16 cellular contexts compared by ENCODE assay signal in the genomic region with DNA sequence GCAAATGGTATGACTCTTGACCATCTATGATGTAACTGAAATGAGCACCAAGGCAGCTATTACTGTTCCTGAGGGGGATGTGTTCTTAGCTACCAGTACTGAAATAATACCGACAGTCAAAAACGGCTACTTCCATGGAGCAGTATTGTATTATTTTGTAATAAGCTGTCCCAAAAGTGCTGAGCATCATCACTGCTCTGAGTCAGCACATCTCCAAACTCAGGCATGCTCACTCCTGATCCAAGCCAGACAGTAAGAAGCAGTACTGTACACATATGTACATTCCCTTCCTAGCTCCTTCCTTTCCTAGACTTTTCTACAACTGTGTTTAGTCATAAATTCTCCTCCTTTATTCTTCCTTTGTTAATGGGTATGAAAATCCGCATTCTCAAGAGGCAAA. TPM values are rescaled to one million over a fixed set of nuclear protein-coding genes. Genes with fewer than 3 reads are reported as not detected.
A peak's percentile ranks its signal among the peaks of the same experiment; 100 is the strongest.
DNase-seq lines count a peak whose midpoint lies in the region; ATAC-seq, FAIRE-seq and TF ChIP-seq lines count a peak whose summit lies in the region.
"Had no signal": no experiment of that assay in that cellular context is flagged by ENCODE, and none has a peak within 500 bp of the region (broad histone marks: within the 10 kb centered on the region; RNA-seq: fewer than 3 reads in every experiment).

No MANE protein-coding gene starts in this region.

- no peak for FAIRE-seq in astrocyte (lab: Jason Lieb, UNC)
- FAIRE-seq: D721Med had no signal

- no peak for DNase-seq in activated T-cell treated with anti-CD3 and anti-CD28 coated beads, Interleukin-2, amount 50 U/mL, for 24 hours
- no peak for DNase-seq in activated T-cell treated with anti-CD3 and anti-CD28 coated beads, Interleukin-2, amount 50 U/mL, for 4 hours
- peak; percentile 31 for DNase-seq in astrocyte (ENCODE audit: low read depth)
- DNase-seq in foreskin fibroblast, result peak; percentile 48 to 75
- DNase-seq in stimulated activated naive CD8-positive, alpha-beta T cell treated with anti-CD3 and anti-CD28 coated beads, Interleukin-15, amount 100 ng/mL, for 72 hours, result no peak
- no peak for DNase-seq in NCI-H1092 treated with DMSO at 0.1 percent for 48 hours (lab: John Stamatoyannopoulos, UW)
- no peak for DNase-seq in NCI-H2081 (lab: John Stamatoyannopoulos, UW)
- no peak for DNase-seq in SHP77 (lab: John Stamatoyannopoulos, UW)
- DNase-seq: activated CD4-positive, alpha-beta T cell treated with anti-CD3 and anti-CD28 coated beads for 36 hours; endodermal cell; NCI-H1092; NCI-H2227 treated with DMSO at 0.1 percent for 48 hours had no signal

- no peak overlapping the region for H3K27ac ChIP-seq in astrocyte (ENCODE audit: low read depth, low read length)
- H3K27ac ChIP-seq: thoracic aorta had no signal

- peaks cover 91% of the 10 kb centered on the region for H3K79me2 ChIP-seq in astrocyte (ENCODE audit: insufficient read depth, low read length)

- no peak overlapping the region for H3K9ac ChIP-seq in astrocyte (ENCODE audit: low read length)

- H3K4me1 ChIP-seq in astrocyte (ENCODE audit: insufficient read depth, low read length), result no peaks in the 10 kb centered on the region

- no peak overlapping the region for H2AFZ ChIP-seq in astrocyte (ENCODE audit: low read depth, low read length)

- H3K27me3 Mint-ChIP-seq in activated T-cell treated with anti-CD3 and anti-CD28 coated beads, Interleukin-2, amount 50 U/mL, for 24 hours, result no peaks in the 10 kb centered on the region
- H3K27me3 Mint-ChIP-seq in activated T-cell treated with anti-CD3 and anti-CD28 coated beads, Interleukin-2, amount 50 U/mL, for 4 hours (ENCODE audit: low read depth), result no peaks in the 10 kb centered on the region
- no peaks in the 10 kb centered on the region for H3K27me3 Mint-ChIP-seq in astrocyte (ENCODE audit: low read depth, unreplicated experiment)
- H3K27me3 Mint-ChIP-seq in stimulated activated naive CD8-positive, alpha-beta T cell treated with anti-CD3 and anti-CD28 coated beads, Interleukin-15, amount 100 ng/mL, for 72 hours, result no peaks in the 10 kb centered on the region
- H3K27me3 Mint-ChIP-seq: activated CD4-positive, alpha-beta T cell treated with anti-CD3 and anti-CD28 coated beads for 36 hours had no signal

- H3K36me3 ChIP-seq in astrocyte (ENCODE audit: insufficient read depth, low read length), result no peaks in the 10 kb centered on the region
- H3K36me3 ChIP-seq: thoracic aorta had no signal

- H3K4me3 ChIP-seq in astrocyte (ENCODE audit: insufficient read depth, low read depth, low read length) (no peak overlapping the region), foreskin fibroblast (ENCODE audit: low read depth in 1 of 2, low read length in 2 of 2) (no peak overlapping the region)
- H3K4me3 ChIP-seq: lung, thoracic aorta had no signal

- no peaks in the 10 kb centered on the region for H3K27me3 ChIP-seq in astrocyte (ENCODE audit: insufficient read depth, low read length)

- peak overlapping the region; percentile 67 for H3K27ac Mint-ChIP-seq in activated T-cell treated with anti-CD3 and anti-CD28 coated beads, Interleukin-2, amount 50 U/mL, for 24 hours
- peak overlapping the region; percentile 71 for H3K27ac Mint-ChIP-seq in astrocyte (ENCODE audit: unreplicated experiment)
- peak overlapping the region; percentile 19 to 87 for H3K27ac Mint-ChIP-seq in stimulated activated naive CD8-positive, alpha-beta T cell treated with anti-CD3 and anti-CD28 coated beads, Interleukin-15, amount 100 ng/mL, for 72 hours
- H3K27ac Mint-ChIP-seq: endodermal cell had no signal

- no peak for TF ChIP-seq CTCF in astrocyte (IDR thresholded peaks at IDR 0.05; ENCODE audit: insufficient read depth, low read depth, low read length)
- no peak for TF ChIP-seq CTCF in foreskin fibroblast (IDR thresholded peaks at IDR 0.05; ENCODE audit: low read depth, low read length)

- H4K20me1 ChIP-seq in astrocyte (ENCODE audit: insufficient read depth, low read length), result peaks cover 81% of the 10 kb centered on the region

- no peaks in the 10 kb centered on the region for H3K9me3 Mint-ChIP-seq in activated T-cell treated with anti-CD3 and anti-CD28 coated beads, Interleukin-2, amount 50 U/mL, for 24 hours
- no peaks in the 10 kb centered on the region for H3K9me3 Mint-ChIP-seq in activated T-cell treated with anti-CD3 and anti-CD28 coated beads, Interleukin-2, amount 50 U/mL, for 4 hours
- H3K9me3 Mint-ChIP-seq in astrocyte (ENCODE audit: unreplicated experiment), result no peaks in the 10 kb centered on the region
- no peaks in the 10 kb centered on the region for H3K9me3 Mint-ChIP-seq in stimulated activated naive CD8-positive, alpha-beta T cell treated with anti-CD3 and anti-CD28 coated beads, Interleukin-15, amount 100 ng/mL, for 72 hours
- H3K9me3 Mint-ChIP-seq: endodermal cell had no signal

- H3K4me3 Mint-ChIP-seq in activated T-cell treated with anti-CD3 and anti-CD28 coated beads, Interleukin-2, amount 50 U/mL, for 24 hours, result no peak overlapping the region
- no peak overlapping the region for H3K4me3 Mint-ChIP-seq in activated T-cell treated with anti-CD3 and anti-CD28 coated beads, Interleukin-2, amount 50 U/mL, for 4 hours
- no peak overlapping the region for H3K4me3 Mint-ChIP-seq in astrocyte (ENCODE audit: unreplicated experiment)
- no peak overlapping the region for H3K4me3 Mint-ChIP-seq in stimulated activated naive CD8-positive, alpha-beta T cell treated with anti-CD3 and anti-CD28 coated beads, Interleukin-15, amount 100 ng/mL, for 72 hours
- H3K4me3 Mint-ChIP-seq: activated CD4-positive, alpha-beta T cell treated with anti-CD3 and anti-CD28 coated beads for 36 hours; endodermal cell had no signal

- peaks cover 25% of the 10 kb centered on the region for H3K36me3 Mint-ChIP-seq in activated T-cell treated with anti-CD3 and anti-CD28 coated beads, Interleukin-2, amount 50 U/mL, for 24 hours (ENCODE audit: low read depth)
- H3K36me3 Mint-ChIP-seq in activated T-cell treated with anti-CD3 and anti-CD28 coated beads, Interleukin-2, amount 50 U/mL, for 4 hours (ENCODE audit: insufficient read depth), result peaks cover 2% of the 10 kb centered on the region
- peaks cover 7% of the 10 kb centered on the region for H3K36me3 Mint-ChIP-seq in astrocyte (ENCODE audit: low read depth, unreplicated experiment)

- H3K4me2 ChIP-seq in astrocyte (ENCODE audit: low read length), result no peak overlapping the region

- peaks cover 53% of the 10 kb centered on the region for H3K4me1 Mint-ChIP-seq in activated T-cell treated with anti-CD3 and anti-CD28 coated beads, Interleukin-2, amount 50 U/mL, for 24 hours (ENCODE audit: low read depth)
- H3K4me1 Mint-ChIP-seq in activated T-cell treated with anti-CD3 and anti-CD28 coated beads, Interleukin-2, amount 50 U/mL, for 4 hours (ENCODE audit: low read depth), result peaks cover 51% of the 10 kb centered on the region
- H3K4me1 Mint-ChIP-seq in astrocyte (ENCODE audit: low read depth, unreplicated experiment), result peaks cover 14% of the 10 kb centered on the region
- peaks cover 39% of the 10 kb centered on the region for H3K4me1 Mint-ChIP-seq in stimulated activated naive CD8-positive, alpha-beta T cell treated with anti-CD3 and anti-CD28 coated beads, Interleukin-15, amount 100 ng/mL, for 72 hours

- ATAC-seq in activated T-cell treated with anti-CD3 and anti-CD28 coated beads, Interleukin-2, amount 50 U/mL, for 4 hours, result no peak
- no peak for ATAC-seq in stimulated activated naive CD8-positive, alpha-beta T cell treated with anti-CD3 and anti-CD28 coated beads, Interleukin-15, amount 100 ng/mL, for 72 hours
- ATAC-seq: activated CD4-positive, alpha-beta T cell treated with anti-CD3 and anti-CD28 coated beads for 36 hours had no signal

- H3K9me3 ChIP-seq in astrocyte (ENCODE audit: insufficient read depth, low read depth, low read length), result no peaks in the 10 kb centered on the region
- H3K9me3 ChIP-seq: thoracic aorta had no signal

RNA-seq across cellular contexts. Expression of gene VTI1B, which starts 8.5 kb away (rescaled TPM):
- 10 to 100 TPM; 79.2 to 86.8 (median 80.1) TPM for total RNA-seq in activated T-cell treated with anti-CD3 and anti-CD28 coated beads, Interleukin-2, amount 50 U/mL, for 4 hours
- 82.7 and 92.0 TPM in 2 replicates for total RNA-seq in astrocyte

RNA-seq across cellular contexts. Expression of gene RDH11, which starts 29.7 kb away (rescaled TPM):
- 10 to 100 TPM; 37.9 to 43.3 (median 42.5) TPM for total RNA-seq in activated T-cell treated with anti-CD3 and anti-CD28 coated beads, Interleukin-2, amount 50 U/mL, for 4 hours
- total RNA-seq in astrocyte, result 92.3 and 96.2 TPM in 2 replicates

RNA-seq across cellular contexts. Expression of gene RDH12, which starts 35.8 kb away (rescaled TPM):
- total RNA-seq in activated T-cell treated with anti-CD3 and anti-CD28 coated beads, Interleukin-2, amount 50 U/mL, for 4 hours, result under 1 TPM in 1 of 3 donors, not detected in 2; 0.15 TPM
- total RNA-seq in astrocyte, result 0.16 TPM in 1 of 2 replicates, not detected in the other
- total RNA-seq: A172; activated CD4-positive, alpha-beta T cell treated with anti-CD3 and anti-CD28 coated beads for 36 hours; thoracic aorta had no signal

RNA-seq across cellular contexts. Expression of gene ARG2, which starts 46.2 kb away (rescaled TPM):
- 1 to 10 TPM; 3.1 to 4.6 (median 4.3) TPM for total RNA-seq in activated T-cell treated with anti-CD3 and anti-CD28 coated beads, Interleukin-2, amount 50 U/mL, for 4 hours
- 8.9 and 11.6 TPM in 2 replicates for total RNA-seq in astrocyte

Comparison
In these comparisons a context has a peak if more than half of its experiments do, and no peak if none do; other contexts are left out.
1. DNase-seq: peak in astrocyte (single experiment) and foreskin fibroblast (2 of 2); none in activated T-cell treated with anti-CD3 and anti-CD28 coated beads, Interleukin-2, amount 50 U/mL, for 24 hours (single experiment), activated T-cell treated with anti-CD3 and anti-CD28 coated beads, Interleukin-2, amount 50 U/mL, for 4 hours (single experiment), stimulated activated naive CD8-positive, alpha-beta T cell treated with anti-CD3 and anti-CD28 coated beads, Interleukin-15, amount 100 ng/mL, for 72 hours (0 of 2), NCI-H1092 treated with DMSO at 0.1 percent for 48 hours (single experiment), NCI-H2081 (0 of 2) and SHP77 (0 of 2).
2. Peak in every context shown above with its lines, with median percentiles within 50 percentile points of each other: H3K27ac Mint-ChIP-seq.